Comparison of ENCODE assay signal across 9 cellular contexts in genomic region chr9:99720455-99721050, GRCh38.
A peak's percentile ranks its signal among the peaks of the same experiment; 100 is the strongest.
DNase-seq lines count a peak whose midpoint lies in the region; ATAC-seq and TF ChIP-seq lines count a peak whose summit lies in the region.
"Had no signal": no experiment of that assay in that cellular context is flagged by ENCODE, and none has a peak within 500 bp of the region (broad histone marks: within the 10 kb centered on the region; RNA-seq: fewer than 3 reads in every experiment).

No MANE protein-coding gene starts in this region.

- TF ChIP-seq CTCF in GM12875 (IDR thresholded peaks at IDR 0.05; ENCODE audit: borderline replicate concordance, insufficient read depth, low read depth, low read length) (no peak), choroid plexus epithelial cell (conservative IDR thresholded peaks at IDR 0.05; ENCODE audit: low read depth, low read length) (no peak)

- peak; percentile 66 for ATAC-seq in GM21528 (IDR thresholded peaks at IDR 0.05; ENCODE audit: low FRiP score, unreplicated experiment)
- ATAC-seq: Panc1 had no signal

- H3K4me3 ChIP-seq in GM12875 (ENCODE audit: low read depth, low read length) (peak overlapping the region; percentile 21), choroid plexus epithelial cell (ENCODE audit: low read depth, low read length) (no peak overlapping the region)

- peak; percentile 40 for DNase-seq in KG1 (lab: John Stamatoyannopoulos, UW)
- DNase-seq in choroid plexus epithelial cell (ENCODE audit: low read depth): peak; percentile 40
- DNase-seq in SW480 (ENCODE audit: low spot score): no peak
- DNase-seq in amniotic stem cell (lab: John Stamatoyannopoulos, UW): no peak
- no peak for DNase-seq in NCI-H1694 (lab: John Stamatoyannopoulos, UW)
- DNase-seq in NCI-H1694 treated with DMSO at 0.1 percent for 48 hours (lab: John Stamatoyannopoulos, UW): no peak

Comparison
In these comparisons a context has a peak if more than half of its experiments do, and no peak if none do; other contexts are left out.
1. DNase-seq: peak in KG1 (single experiment) and choroid plexus epithelial cell (single experiment); none in SW480 (single experiment), amniotic stem cell (single experiment), NCI-H1694 (single experiment) and NCI-H1694 treated with DMSO at 0.1 percent for 48 hours (single experiment).